Comparison of ENCODE assay signal across 20 cellular contexts in genomic region chr15:92304239-92304975, GRCh38.
"Had no signal": no experiment of that assay in that cellular context is flagged by ENCODE, and none has a peak within 500 bp of the region (broad histone marks: within the 10 kb centered on the region; RNA-seq: fewer than 3 reads in every experiment).

No MANE protein-coding gene starts in this region.

- H3K4me2 ChIP-seq: smooth muscle cell had no signal

- H3K9me3 Mint-ChIP-seq: effector memory CD8-positive, alpha-beta T cell had no signal

- ATAC-seq: effector memory CD8-positive, alpha-beta T cell; gastrocnemius medialis; left colon; mucosa of descending colon; naive thymus-derived CD8-positive, alpha-beta T cell; right cardiac atrium; stimulated activated naive CD8-positive, alpha-beta T cell treated with anti-CD3 and anti-CD28 coated beads, Interleukin-15, Interleukin-2, amounts not matched to agents 100 U/mL and 50 U/mL, for 24 hours had no signal

- H3K4me1 Mint-ChIP-seq: naive thymus-derived CD8-positive, alpha-beta T cell had no signal

- H3K4me1 ChIP-seq: esophagus muscularis mucosa, gastrocnemius medialis, suprapubic skin, thyroid gland, upper lobe of left lung, uterus had no signal

- H3K9me3 ChIP-seq: gastrocnemius medialis, mucosa of descending colon, ovary, suprapubic skin, thyroid gland, uterus had no signal

- H3K36me3 ChIP-seq: esophagus muscularis mucosa, gastrocnemius medialis, ovary, suprapubic skin, thyroid gland, upper lobe of left lung, uterus had no signal

- H3K27ac Mint-ChIP-seq: effector memory CD8-positive, alpha-beta T cell; naive thymus-derived CD8-positive, alpha-beta T cell had no signal

- DNase-seq: effector memory CD8-positive, alpha-beta T cell; gastrocnemius medialis; kidney; left colon; mammary epithelial cell; mucosa of descending colon; naive thymus-derived CD8-positive, alpha-beta T cell; nucleus accumbens; ovary; right cardiac atrium; stimulated activated CD4-positive, alpha-beta T cell treated with anti-CD3 and anti-CD28 coated beads, Interleukin-2, amount 100 ng/mL, for 48 hours; stimulated activated naive CD8-positive, alpha-beta T cell treated with anti-CD3 and anti-CD28 coated beads, Interleukin-15, Interleukin-2, amounts not matched to agents 100 U/mL and 50 U/mL, for 24 hours; thyroid gland; upper lobe of left lung; uterus had no signal

- H3K4me3 ChIP-seq: esophagus muscularis mucosa, gastrocnemius medialis, mucosa of descending colon, ovary, smooth muscle cell, suprapubic skin, thyroid gland, upper lobe of left lung, uterus had no signal

- H3K27ac ChIP-seq: epithelial cell of prostate, esophagus muscularis mucosa, gastrocnemius medialis, ovary, suprapubic skin, thyroid gland, upper lobe of left lung, uterus had no signal

- H3K4me3 Mint-ChIP-seq: effector memory CD8-positive, alpha-beta T cell; naive thymus-derived CD8-positive, alpha-beta T cell; neural crest cell had no signal

- H3K27me3 ChIP-seq: ovary, thyroid gland, upper lobe of left lung, uterus had no signal
